Comparison of ENCODE assay signal across 14 cellular contexts in genomic region chr1:25958475-25958874, GRCh38. TPM values are rescaled to one million over a fixed set of nuclear protein-coding genes. Genes with fewer than 3 reads are reported as not detected.
A peak's percentile ranks its signal among the peaks of the same experiment; 100 is the strongest.
DNase-seq lines count a peak whose midpoint lies in the region; ATAC-seq and TF ChIP-seq lines count a peak whose summit lies in the region.
"Had no signal": no experiment of that assay in that cellular context is flagged by ENCODE, and none has a peak within 500 bp of the region (broad histone marks: within the 10 kb centered on the region; RNA-seq: fewer than 3 reads in every experiment).

No MANE protein-coding gene starts in this region.

- H3K4me1 ChIP-seq in adipocyte (ENCODE audit: control insufficient read depth, insufficient read depth, low read length): peaks cover 11% of the 10 kb centered on the region
- H3K4me1 ChIP-seq in foreskin keratinocyte: no peaks in the 10 kb centered on the region
- H3K4me1 ChIP-seq: adrenal gland had no signal

- DNase-seq in ACHN (peak; percentile 26), HFF-Myc (ENCODE audit: extremely low read depth, low read depth) (peak; percentile 19), adipocyte (ENCODE audit: low read depth) (peak; percentile 48), foreskin keratinocyte (peak; percentile 36 to 75)
- no peak for DNase-seq in stimulated activated CD4-positive, alpha-beta T cell treated with anti-CD3 and anti-CD28 coated beads, Interleukin-1b, Interleukin-23, amount 100 ng/mL, for 48 hours
- DNase-seq in activated CD4-positive, CD25-positive, alpha-beta regulatory T cell (lab: John Stamatoyannopoulos, UW): no peak
- DNase-seq: adrenal gland; DMS79; H7; NCI-H524; stimulated activated CD4-positive, alpha-beta T cell treated with anti-CD3 and anti-CD28 coated beads, Interleukin-4, amount 100 ng/mL, for 24 hours; stimulated activated naive CD8-positive, alpha-beta T cell treated with anti-CD3 and anti-CD28 coated beads, Interleukin-15, Interleukin-2, amounts not matched to agents 100 U/mL and 50 U/mL, for 24 hours had no signal

- H3K27me3 ChIP-seq in adipocyte (replicated peaks; ENCODE audit: control insufficient read depth, insufficient read depth, low read length) (no peaks in the 10 kb centered on the region), foreskin keratinocyte (no peaks in the 10 kb centered on the region)
- H3K27me3 ChIP-seq: adrenal gland had no signal

- H3K4me3 ChIP-seq in HFF-Myc (replicated peaks; ENCODE audit: low read depth, low read length) (no peak overlapping the region), adipocyte (ENCODE audit: low read length) (no peak overlapping the region)
- H3K4me3 ChIP-seq: adrenal gland had no signal

- TF ChIP-seq CTCF in HFF-Myc (IDR thresholded peaks at IDR 0.05; ENCODE audit: low read depth, low read length, missing control alignments): no peak
- TF ChIP-seq CTCF in foreskin keratinocyte (conservative IDR thresholded peaks at IDR 0.05): no peak

- H3K36me3 ChIP-seq in adipocyte (ENCODE audit: control insufficient read depth, insufficient read depth, low read length, severe bottlenecking): peaks cover 48% of the 10 kb centered on the region

- no peak overlapping the region for H3K9ac ChIP-seq in adipocyte (ENCODE audit: low read length)

- peaks cover 6% of the 10 kb centered on the region for H3K9me3 ChIP-seq in adipocyte (ENCODE audit: control insufficient read depth, low read length)
- H3K9me3 ChIP-seq: adrenal gland had no signal

- ATAC-seq in foreskin keratinocyte (peak; percentile 42), GM18873 (IDR thresholded peaks at IDR 0.05; ENCODE audit: low FRiP score, unreplicated experiment) (no peak), GM18868 (IDR thresholded peaks at IDR 0.05; ENCODE audit: unreplicated experiment) (no peak)
- ATAC-seq: stimulated activated naive CD8-positive, alpha-beta T cell treated with anti-CD3 and anti-CD28 coated beads, Interleukin-15, Interleukin-2, amounts not matched to agents 100 U/mL and 50 U/mL, for 24 hours had no signal

- in situ Hi-C loops in ACHN (cut with HindIII; ENCODE audit: low pct_ligation_motif_present, low pct_unique_long_range_greater_than_20kb, low sequenced_read_pairs): no loop called here

- no peak overlapping the region for H3K27ac ChIP-seq in foreskin keratinocyte
- H3K27ac ChIP-seq: adrenal gland had no signal

RNA-seq across cellular contexts. Expression of gene PAFAH2, which starts 39.4 kb away (rescaled TPM):
- total RNA-seq in foreskin keratinocyte: 9.1 and 9.6 TPM in 2 replicates
- 5.3 and 5.4 TPM in 2 replicates for polyA plus RNA-seq in foreskin keratinocyte

RNA-seq across cellular contexts. Expression of gene STMN1, which starts 52.3 kb away (rescaled TPM):
- total RNA-seq in foreskin keratinocyte: 313 and 372 TPM in 2 replicates
- 515 and 581 TPM in 2 replicates for polyA plus RNA-seq in foreskin keratinocyte

Comparison
In these comparisons a context has a peak if more than half of its experiments do, and no peak if none do; other contexts are left out.
1. DNase-seq: peak in ACHN (single experiment), HFF-Myc (single experiment), adipocyte (single experiment) and foreskin keratinocyte (2 of 2); none in stimulated activated CD4-positive, alpha-beta T cell treated with anti-CD3 and anti-CD28 coated beads, Interleukin-1b, Interleukin-23, amount 100 ng/mL, for 48 hours (single experiment) and activated CD4-positive, CD25-positive, alpha-beta regulatory T cell (0 of 4).